ENCODE assay signal across 8 cellular contexts in genomic region chr18:34493099-34493544, GRCh38.
DNase-seq lines count a peak whose midpoint lies in the region; ATAC-seq and TF ChIP-seq lines count a peak whose summit lies in the region.

No MANE protein-coding gene starts in this region.

- TF ChIP-seq POLR2A in heart left ventricle (IDR thresholded peaks at IDR 0.05), result no peak

- no peak overlapping the region for H3K27ac Mint-ChIP-seq in CD4-positive, alpha-beta memory T cell

- H3K4me2 ChIP-seq in parathyroid adenoma (ENCODE audit: low read length), result peak overlapping the region; percentile 60

- H3K9ac ChIP-seq in adipocyte (ENCODE audit: low read length) (peak overlapping the region; percentile 49), parathyroid adenoma (no peak overlapping the region)

- H3K79me2 ChIP-seq in ACC112 (ENCODE audit: control insufficient read depth, insufficient read depth, low read length, unreplicated experiment) (peaks cover 19% of the 10 kb centered on the region), parathyroid adenoma (no peaks in the 10 kb centered on the region)

- H3K4me3 Mint-ChIP-seq in CD4-positive, alpha-beta memory T cell, result no peak overlapping the region

- peaks cover 0 to 3% of the 10 kb centered on the region in 2 donors for H3K36me3 Mint-ChIP-seq in CD4-positive, alpha-beta memory T cell

- H3K4me1 ChIP-seq in ACC112 (ENCODE audit: control insufficient read depth, insufficient read depth, low read length, unreplicated experiment) (peaks cover 9% of the 10 kb centered on the region), adipocyte (ENCODE audit: control insufficient read depth, insufficient read depth, low read length) (peaks cover 6% of the 10 kb centered on the region), heart left ventricle (peaks cover 0 to 20% (median 9%) of the 10 kb centered on the region in 12 donors), parathyroid adenoma (no peaks in the 10 kb centered on the region)
- no peaks in the 10 kb centered on the region for H3K4me1 ChIP-seq in CD4-positive, alpha-beta memory T cell (ENCODE audit: insufficient read depth, low read length)

- H3K4me3 ChIP-seq in ACC112 (ENCODE audit: low read depth, low read length), result peak overlapping the region; percentile 95
- H3K4me3 ChIP-seq in adipocyte (ENCODE audit: low read length), result peak overlapping the region; percentile 84
- peak overlapping the region; percentile 37 to 73 (median 66) for H3K4me3 ChIP-seq in heart left ventricle
- H3K4me3 ChIP-seq in parathyroid adenoma (ENCODE audit: low read depth, low read length), result peak overlapping the region; percentile 42
- no peak overlapping the region for H3K4me3 ChIP-seq in CD4-positive, alpha-beta memory T cell (ENCODE audit: low read length in 2 of 2)

- peak; percentile 62 for ATAC-seq in GM18517 (IDR thresholded peaks at IDR 0.05; ENCODE audit: unreplicated experiment)
- peak; percentile 41 for ATAC-seq in HG03045 (IDR thresholded peaks at IDR 0.05; ENCODE audit: unreplicated experiment)
- ATAC-seq in heart left ventricle, result peak; percentile 89 to 95 (median 92)

- WGBS in heart left ventricle, 4 donors, result 0 to 1% (median 1%) methylated on average over 17 to 18 of the region's 18 CpGs

- peaks cover 6 to 8% of the 10 kb centered on the region in 2 donors for H3K27me3 Mint-ChIP-seq in CD4-positive, alpha-beta memory T cell

- TF ChIP-seq CTCF in heart left ventricle (IDR thresholded peaks at IDR 0.05) (no peak), parathyroid adenoma (IDR thresholded peaks at IDR 0.05) (no peak)

- DNase-seq in NCI-H2196 (lab: John Stamatoyannopoulos, UW; ENCODE audit: unreplicated experiment) (peak; percentile 85), adipocyte (ENCODE audit: low read depth) (peak; percentile 64), heart left ventricle (peak; percentile 83 to 91 (median 84))
- DNase-seq in CD4-positive, alpha-beta memory T cell, result no peak

- intact Hi-C loops in heart left ventricle (cut with DNase I), result loop anchor here in 9 of 10 donors (2.0 to 10.0 kb wide), 12 partner anchors 72 to 302 kb away; no protein-coding TSS in a partner anchor
- intact Hi-C loops in CD4-positive, alpha-beta memory T cell (cut with micrococcal nuclease), result no loop called here

- H3K36me3 ChIP-seq in ACC112 (ENCODE audit: insufficient read depth, low read length) (no peaks in the 10 kb centered on the region), adipocyte (ENCODE audit: control insufficient read depth, insufficient read depth, low read length, severe bottlenecking) (no peaks in the 10 kb centered on the region), heart left ventricle (no peaks in the 10 kb centered on the region), parathyroid adenoma (ENCODE audit: control insufficient read depth, insufficient read depth, low read length) (no peaks in the 10 kb centered on the region)
- no peaks in the 10 kb centered on the region for H3K36me3 ChIP-seq in CD4-positive, alpha-beta memory T cell (ENCODE audit: insufficient read depth, low read length)

- CTCF ChIA-PET in CD4-positive, alpha-beta memory T cell (lab: Charles Lee; ENCODE audit: partially characterized antibody), result no interaction called here

- H3K27me3 ChIP-seq in ACC112 (ENCODE audit: insufficient read depth, low read length), result no peaks in the 10 kb centered on the region
- no peaks in the 10 kb centered on the region for H3K27me3 ChIP-seq in adipocyte (replicated peaks; ENCODE audit: control insufficient read depth, insufficient read depth, low read length)
- H3K27me3 ChIP-seq in heart left ventricle, result peaks cover 0 to 12% (median 0%) of the 10 kb centered on the region in 9 donors
- no peaks in the 10 kb centered on the region for H3K27me3 ChIP-seq in parathyroid adenoma (ENCODE audit: control insufficient read depth, insufficient read depth, low read length)
- H3K27me3 ChIP-seq in CD4-positive, alpha-beta memory T cell (ENCODE audit: insufficient read depth, low read length), result no peaks in the 10 kb centered on the region

- H2AFZ ChIP-seq in ACC112 (ENCODE audit: low read length, unreplicated experiment) (peak overlapping the region; percentile 90), parathyroid adenoma (peak overlapping the region; percentile 10)

- no peaks in the 10 kb centered on the region for H3K4me1 Mint-ChIP-seq in CD4-positive, alpha-beta memory T cell

- peaks cover 0 to 12% (median 4%) of the 10 kb centered on the region in 8 donors for H3K9me3 Mint-ChIP-seq in CD4-positive, alpha-beta memory T cell

- H3K27ac ChIP-seq in ACC112 (ENCODE audit: low read depth, low read length), result peak overlapping the region; percentile 67
- peak overlapping the region; percentile 72 to 91 (median 85) for H3K27ac ChIP-seq in heart left ventricle
- no peak overlapping the region for H3K27ac ChIP-seq in parathyroid adenoma
- no peak overlapping the region for H3K27ac ChIP-seq in CD4-positive, alpha-beta memory T cell (ENCODE audit: low read depth, low read length)

- POLR2A ChIA-PET in CD4-positive, alpha-beta memory T cell (lab: Charles Lee; ENCODE audit: partially characterized antibody), result no interaction called here

- H3K9me3 ChIP-seq in adipocyte (ENCODE audit: control insufficient read depth, low read length) (no peaks in the 10 kb centered on the region), heart left ventricle (no peaks in the 10 kb centered on the region), parathyroid adenoma (ENCODE audit: control insufficient read depth, low read length) (no peaks in the 10 kb centered on the region)
- H3K9me3 ChIP-seq in CD4-positive, alpha-beta memory T cell (ENCODE audit: control insufficient read depth in 1 of 2, low read length in 2 of 2), result no peaks in the 10 kb centered on the region

Comparison
In these comparisons a context has a peak if more than half of its experiments do, and no peak if none do; other contexts are left out.
1. H3K27ac ChIP-seq: peak in ACC112 (single experiment) and heart left ventricle (12 of 12); none in parathyroid adenoma (single experiment) and CD4-positive, alpha-beta memory T cell (single experiment).
2. H3K4me3 ChIP-seq: peak in ACC112 (single experiment), adipocyte (single experiment), heart left ventricle (12 of 12) and parathyroid adenoma (single experiment); none in CD4-positive, alpha-beta memory T cell (0 of 2).
3. ATAC-seq: peak in every context shown above with its lines; median percentile 92 in heart left ventricle; 62 in GM18517; 41 in HG03045.
4. DNase-seq: peak in NCI-H2196 (single experiment), adipocyte (single experiment) and heart left ventricle (5 of 5); none in CD4-positive, alpha-beta memory T cell (0 of 5).